23 cellular contexts compared by ENCODE assay signal in the genomic region with DNA sequence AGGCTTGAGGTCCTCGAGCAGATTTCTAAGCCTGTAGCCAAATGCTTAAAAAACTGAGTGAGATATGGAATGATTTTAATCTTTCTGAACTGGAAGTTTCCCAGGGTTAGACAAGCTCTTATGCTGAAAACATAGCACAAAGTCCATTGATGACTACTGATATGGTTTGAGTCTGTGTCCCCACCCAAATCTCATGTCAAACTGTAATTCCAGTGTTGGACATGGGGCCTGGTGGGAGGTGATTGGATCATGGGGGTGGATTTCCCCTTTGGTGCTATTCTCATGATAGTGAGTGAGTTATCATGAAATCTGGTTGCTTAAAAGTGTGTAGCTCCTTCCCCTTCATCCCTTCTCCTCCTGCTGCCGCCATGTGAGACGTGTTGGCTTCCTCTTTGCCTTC.
DNase-seq lines count a peak whose midpoint lies in the region; ATAC-seq, FAIRE-seq and TF ChIP-seq lines count a peak whose summit lies in the region.
"Had no signal": no experiment of that assay in that cellular context is flagged by ENCODE, and none has a peak within 500 bp of the region (broad histone marks: within the 10 kb centered on the region; RNA-seq: fewer than 3 reads in every experiment).

No MANE protein-coding gene starts in this region.

- no peak for TF ChIP-seq RAD21 in HepG2 (CRISPR knock-in tag; IDR thresholded peaks at IDR 0.05)

- intact Hi-C loops in HepG2 (cut with micrococcal nuclease; ENCODE audit: unreplicated experiment) (loop anchor here (10.0 kb wide), 1 partner anchor 133 kb away; no protein-coding TSS in a partner anchor), right lobe of liver (cut with DNase I) (no loop called here)

- no peak overlapping the region for H3K14ac ChIP-seq in mesenchymal stem cell (ENCODE audit: low read length in 2 of 2)

- DNase-seq in HepG2 (ENCODE audit: low spot score) (no peak), right lobe of liver (no peak), mesenchymal stem cell (no peak), GF-D8 (lab: John Stamatoyannopoulos, UW) (no peak), amniotic stem cell (lab: John Stamatoyannopoulos, UW) (no peak)
- DNase-seq: BE2C; C1 segment of cervical spinal cord; CD4-positive, alpha-beta memory T cell; CD4-positive, CD25-positive, alpha-beta regulatory T cell; CD8-positive, alpha-beta memory T cell; COR-L47; DMS 273 treated with DMSO at 0.1 percent for 48 hours; DMS153; DMS53; DMS79; DND-41; EL; GDM1 had no signal

- no peak overlapping the region for H3K23ac ChIP-seq in mesenchymal stem cell (ENCODE audit: low read length in 2 of 2)

- POLR2A ChIA-PET in HepG2 (lab: Yijun Ruan, JAX): no interaction called here

- peaks cover 51% of the 10 kb centered on the region for H3K4me1 ChIP-seq in HepG2 (ENCODE audit: insufficient read depth, low read length)
- H3K4me1 ChIP-seq in right lobe of liver: no peaks in the 10 kb centered on the region
- H3K4me1 ChIP-seq in mesenchymal stem cell (ENCODE audit: control insufficient read depth, insufficient read depth, low read depth, low read length): no peaks in the 10 kb centered on the region
- H3K4me1 ChIP-seq: A549, BE2C, BLaER1 had no signal

- WGBS in HepG2 (ENCODE audit: low lambda C conversion rate): 96% methylated on average over 3 of the region's 3 CpGs
- 75% methylated on average over 3 of the region's 3 CpGs for WGBS in right lobe of liver (ENCODE audit: insufficient coverage, low coverage, low lambda C conversion rate, missing lambda C conversion rate)
- WGBS in mesenchymal stem cell: 98% methylated on average over 3 of the region's 3 CpGs

- H3K79me2 ChIP-seq in HepG2 (ENCODE audit: insufficient read depth, low read length): no peaks in the 10 kb centered on the region

- ATAC-seq in HepG2 (no peak), right lobe of liver (no peak)
- ATAC-seq: A549 had no signal

- peak overlapping the region; percentile 30 to 48 for H3K18ac ChIP-seq in mesenchymal stem cell (ENCODE audit: low read depth in 1 of 2, low read length in 2 of 2)

- H2AK5ac ChIP-seq in mesenchymal stem cell (ENCODE audit: low read length, severe bottlenecking): no peak overlapping the region

- peak overlapping the region; percentile 0 to 83 for H2BK12ac ChIP-seq in mesenchymal stem cell (ENCODE audit: low read length in 2 of 2)

- H3K4me2 ChIP-seq in HepG2 (ENCODE audit: low read depth, low read length) (no peak overlapping the region), mesenchymal stem cell (ENCODE audit: low read length, poor library complexity, severe bottlenecking) (no peak overlapping the region)
- H3K4me2 ChIP-seq: A549, BLaER1 had no signal

- H3K4me3 ChIP-seq in HepG2 (replicated peaks in 1 of 3; ENCODE audit: insufficient read depth in 1 of 3, low read depth in 2 of 3, low read length in 3 of 3) (no peak overlapping the region), right lobe of liver (no peak overlapping the region), mesenchymal stem cell (ENCODE audit: insufficient read depth in 1 of 2, low read depth in 1 of 2, low read length in 2 of 2) (no peak overlapping the region)
- H3K4me3 ChIP-seq: A549, BLaER1 had no signal

- H4K91ac ChIP-seq in mesenchymal stem cell (ENCODE audit: low read length): no peak overlapping the region

- no peak overlapping the region for H2BK15ac ChIP-seq in mesenchymal stem cell (ENCODE audit: low read depth, poor library complexity, severe bottlenecking)

- TF ChIP-seq POLR2A in HepG2 (IDR thresholded peaks at IDR 0.05; ENCODE audit: insufficient read depth in 1 of 2, low read depth in 2 of 2, low read length in 2 of 2) (no peak), right lobe of liver (IDR thresholded peaks at IDR 0.05) (no peak)

- H3K9ac ChIP-seq in HepG2 (ENCODE audit: insufficient read depth, low read depth, low read length): no peak overlapping the region
- no peak overlapping the region for H3K9ac ChIP-seq in mesenchymal stem cell (ENCODE audit: low read length)
- H3K9ac ChIP-seq: BLaER1 had no signal

- no peak overlapping the region for H3K27ac ChIP-seq in HepG2 (ENCODE audit: extremely low read length, insufficient read depth, low read length)
- no peak overlapping the region for H3K27ac ChIP-seq in right lobe of liver
- H3K27ac ChIP-seq in mesenchymal stem cell (ENCODE audit: low read length, poor library complexity, severe bottlenecking): no peak overlapping the region
- H3K27ac ChIP-seq: 22Rv1, A549, BLaER1 had no signal

- no peak overlapping the region for H2AFZ ChIP-seq in HepG2 (ENCODE audit: low read length)
- no peak overlapping the region for H2AFZ ChIP-seq in mesenchymal stem cell (ENCODE audit: low read depth, low read length)

- BruUV-seq in HepG2 (replicated peaks; lab: Mats Ljungman, UMichigan): no TSS peak

- H3K79me1 ChIP-seq in mesenchymal stem cell (replicated peaks; ENCODE audit: low read length, poor library complexity, severe bottlenecking): no peaks in the 10 kb centered on the region

- no peak overlapping the region for H2BK120ac ChIP-seq in mesenchymal stem cell (ENCODE audit: low read depth, low read length)

- H3K27me3 ChIP-seq in HepG2 (ENCODE audit: control insufficient read depth in 1 of 2, insufficient read depth in 2 of 2, low read length in 2 of 2) (no peaks in the 10 kb centered on the region), right lobe of liver (no peaks in the 10 kb centered on the region), mesenchymal stem cell (ENCODE audit: control insufficient read depth in 1 of 2, insufficient read depth in 1 of 2, low read length in 2 of 2) (no peaks in the 10 kb centered on the region)
- H3K27me3 ChIP-seq: BE2C, BLaER1 had no signal

- in situ Hi-C loops in HepG2 (cut with HindIII; ENCODE audit: extremely low pct_ligation_motif_present, low pct_unique_long_range_greater_than_20kb): no loop called here

- no peaks in the 10 kb centered on the region for H3K36me3 ChIP-seq in HepG2 (replicated peaks in 1 of 2; ENCODE audit: control insufficient read depth in 1 of 2, insufficient read depth in 2 of 2, low read length in 2 of 2)
- H3K36me3 ChIP-seq in right lobe of liver: no peaks in the 10 kb centered on the region
- H3K36me3 ChIP-seq in mesenchymal stem cell (ENCODE audit: control insufficient read depth in 1 of 2, insufficient read depth in 2 of 2, low read depth in 1 of 2, low read length in 2 of 2): no peaks in the 10 kb centered on the region
- H3K36me3 ChIP-seq: BE2C, BLaER1 had no signal

- H2BK5ac ChIP-seq in mesenchymal stem cell (ENCODE audit: low read depth, low read length, poor library complexity, severe bottlenecking): no peak overlapping the region

- H3K4ac ChIP-seq in mesenchymal stem cell (ENCODE audit: low read depth in 1 of 2, low read length in 2 of 2): peak overlapping the region in 1 of 2 experiments; percentile 37

- CTCF ChIA-PET in HepG2 (lab: Yijun Ruan, JAX; ENCODE audit: low intra/inter-chr PET ratio, low total read pairs): no interaction called here

- TF ChIP-seq EP300 in HepG2 (IDR thresholded peaks at IDR 0.05; ENCODE audit: low read depth in 2 of 2, low read length in 2 of 2) (no peak), HepG2 (CRISPR knock-in tag; IDR thresholded peaks at IDR 0.05; ENCODE audit: borderline replicate concordance) (no peak)

- no peak overlapping the region for H4K8ac ChIP-seq in mesenchymal stem cell (ENCODE audit: low read length)

- no peak for FAIRE-seq in HepG2 (lab: Jason Lieb, UNC)
- FAIRE-seq: A549, GM12891, GM19239 had no signal

- H3K9me3 ChIP-seq in HepG2 (ENCODE audit: low read length) (peaks cover 13% of the 10 kb centered on the region), right lobe of liver (no peaks in the 10 kb centered on the region), mesenchymal stem cell (ENCODE audit: control insufficient read depth, low read length) (no peaks in the 10 kb centered on the region)
- H3K9me3 ChIP-seq: A549, BE2C, BLaER1 had no signal

- H4K20me1 ChIP-seq in HepG2 (ENCODE audit: insufficient read depth, low read length): no peaks in the 10 kb centered on the region
- H4K20me1 ChIP-seq: BLaER1 had no signal

- TF ChIP-seq CTCF in HepG2 (CRISPR knock-in tag; IDR thresholded peaks at IDR 0.05) (no peak), right lobe of liver (IDR thresholded peaks at IDR 0.05) (no peak)

TF ChIP-seq in HepG2, 621 proteins besides CTCF, POLR2A, EP300 and RAD21 (continues in another document):
- no peak for TF ChIP-seq NR2F1 (CRISPR knock-in tag; IDR thresholded peaks at IDR 0.05)
- TF ChIP-seq, protein P1, sequence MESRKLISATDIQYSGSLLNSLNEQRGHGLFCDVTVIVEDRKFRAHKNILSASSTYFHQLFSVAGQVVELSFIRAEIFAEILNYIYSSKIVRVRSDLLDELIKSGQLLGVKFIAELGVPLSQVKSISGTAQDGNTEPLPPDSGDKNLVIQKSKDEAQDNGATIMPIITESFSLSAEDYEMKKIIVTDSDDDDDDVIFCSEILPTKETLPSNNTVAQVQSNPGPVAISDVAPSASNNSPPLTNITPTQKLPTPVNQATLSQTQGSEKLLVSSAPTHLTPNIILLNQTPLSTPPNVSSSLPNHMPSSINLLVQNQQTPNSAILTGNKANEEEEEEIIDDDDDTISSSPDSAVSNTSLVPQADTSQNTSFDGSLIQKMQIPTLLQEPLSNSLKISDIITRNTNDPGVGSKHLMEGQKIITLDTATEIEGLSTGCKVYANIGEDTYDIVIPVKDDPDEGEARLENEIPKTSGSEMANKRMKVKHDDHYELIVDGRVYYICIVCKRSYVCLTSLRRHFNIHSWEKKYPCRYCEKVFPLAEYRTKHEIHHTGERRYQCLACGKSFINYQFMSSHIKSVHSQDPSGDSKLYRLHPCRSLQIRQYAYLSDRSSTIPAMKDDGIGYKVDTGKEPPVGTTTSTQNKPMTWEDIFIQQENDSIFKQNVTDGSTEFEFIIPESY (CRISPR knock-in tag; IDR thresholded peaks at IDR 0.05): 0 out of 2 replicates have a peak, but pooled peaks have one; percentile 21
- peak; percentile 26; the same call in 1 of the 2 replicates for TF ChIP-seq HNF4A (CRISPR knock-in tag; IDR thresholded peaks at IDR 0.05)
- TF ChIP-seq TSC22D2 (CRISPR knock-in tag; IDR thresholded peaks at IDR 0.05; ENCODE audit: borderline replicate concordance): no peak
- TF ChIP-seq ZBTB1 (CRISPR knock-in tag; IDR thresholded peaks at IDR 0.05; ENCODE audit: borderline replicate concordance): no peak
- TF ChIP-seq ZMYM4 (CRISPR knock-in tag; IDR thresholded peaks at IDR 0.05): peak; percentile 62
- peak; percentile 28; the same call in 1 of the 2 replicates for TF ChIP-seq POGZ (CRISPR knock-in tag; IDR thresholded peaks at IDR 0.05)
